ENCODE assay signal across 11 cellular contexts in genomic region chr7:118657391-118658005, GRCh38.
DNase-seq lines count a peak whose midpoint lies in the region; ATAC-seq lines count a peak whose summit lies in the region.
"Had no signal": no experiment of that assay in that cellular context is flagged by ENCODE, and none has a peak within 500 bp of the region (broad histone marks: within the 10 kb centered on the region; RNA-seq: fewer than 3 reads in every experiment).

No MANE protein-coding gene starts in this region.

- H2BK12ac ChIP-seq in neuronal stem cell (ENCODE audit: low read length): no peak overlapping the region

- ATAC-seq in HG02623 (IDR thresholded peaks at IDR 0.05; ENCODE audit: unreplicated experiment): peak; percentile 77
- ATAC-seq in HG03558 (IDR thresholded peaks at IDR 0.05; ENCODE audit: extremely low read depth, unreplicated experiment): peak; percentile 58

- no peak overlapping the region for H3K23ac ChIP-seq in neuronal stem cell (ENCODE audit: low read depth, low read length, poor library complexity)

- H3K18ac ChIP-seq in neuronal stem cell (ENCODE audit: low read length): no peak overlapping the region

- no peaks in the 10 kb centered on the region for H3K36me3 ChIP-seq in neuronal stem cell (replicated peaks in 1 of 2; ENCODE audit: control insufficient read depth in 2 of 2, insufficient read depth in 2 of 2, low read length in 2 of 2)

- no CpG with 5 or more reads among the region's 5 CpGs for WGBS in neuronal stem cell (ENCODE audit: extremely low coverage in 2 of 2, insufficient read length in 2 of 2, insufficient replicate concordance in 1 of 2), 2 donors

- no peak overlapping the region for H2BK5ac ChIP-seq in neuronal stem cell (ENCODE audit: low read length)

- no peak overlapping the region for H3K14ac ChIP-seq in neuronal stem cell (ENCODE audit: low read length)

- peak overlapping the region; percentile 71 for H2AFZ ChIP-seq in neuronal stem cell (ENCODE audit: low read length)

- H3K27ac ChIP-seq in neuronal stem cell (replicated peaks; ENCODE audit: low read length): no peak overlapping the region
- H3K27ac ChIP-seq: 22Rv1 had no signal

- no peak overlapping the region for H2BK120ac ChIP-seq in neuronal stem cell (ENCODE audit: low read depth, low read length)

- DNase-seq in DMS53 (lab: John Stamatoyannopoulos, UW) (peak; percentile 11), DMS53 treated with DMSO at 0.1 percent for 48 hours (lab: John Stamatoyannopoulos, UW; ENCODE audit: unreplicated experiment) (no peak), neuronal stem cell (ENCODE audit: low spot score) (no peak), DMS 273 (lab: John Stamatoyannopoulos, UW; ENCODE audit: unreplicated experiment) (no peak), NCI-H2029 (lab: John Stamatoyannopoulos, UW) (no peak), H4 (ENCODE audit: low spot score) (no peak)
- DNase-seq: DMS79 treated with DMSO at 0.1 percent for 48 hours, NCI-H2171 had no signal

- no peaks in the 10 kb centered on the region for H3K79me1 ChIP-seq in neuronal stem cell (ENCODE audit: low read depth, low read length)

- no peaks in the 10 kb centered on the region for H3K4me1 ChIP-seq in neuronal stem cell (ENCODE audit: control insufficient read depth in 2 of 2, insufficient read depth in 1 of 2, low read depth in 1 of 2, low read length in 2 of 2)

- no peak overlapping the region for H4K8ac ChIP-seq in neuronal stem cell (ENCODE audit: low read depth, low read length)

- no peak overlapping the region for H3K9ac ChIP-seq in neuronal stem cell (ENCODE audit: low read depth, low read length, poor library complexity)

- no peak overlapping the region for H2BK15ac ChIP-seq in neuronal stem cell (ENCODE audit: low read length)

- no peaks in the 10 kb centered on the region for H3K9me3 ChIP-seq in neuronal stem cell (replicated peaks in 1 of 2; ENCODE audit: control insufficient read depth in 2 of 2, insufficient read depth in 1 of 2, low read depth in 1 of 2, low read length in 2 of 2)

- no peak overlapping the region for H3K4me2 ChIP-seq in neuronal stem cell (ENCODE audit: insufficient read depth, low read length, poor library complexity, severe bottlenecking)

- no peak overlapping the region for H3K4me3 ChIP-seq in neuronal stem cell (ENCODE audit: low read length in 2 of 2)

- H3K4ac ChIP-seq in neuronal stem cell (ENCODE audit: low read length): no peak overlapping the region

- H2AK5ac ChIP-seq in neuronal stem cell (ENCODE audit: low read depth, low read length): no peak overlapping the region

- H4K91ac ChIP-seq in neuronal stem cell (ENCODE audit: low read depth, low read length, poor library complexity): no peak overlapping the region

- H3K27me3 ChIP-seq in neuronal stem cell (ENCODE audit: control insufficient read depth in 3 of 3, insufficient read depth in 3 of 3, low read depth in 1 of 3, low read length in 3 of 3): no peaks in the 10 kb centered on the region
